Comparison of ENCODE assay signal across 19 cellular contexts in the genomic region with DNA sequence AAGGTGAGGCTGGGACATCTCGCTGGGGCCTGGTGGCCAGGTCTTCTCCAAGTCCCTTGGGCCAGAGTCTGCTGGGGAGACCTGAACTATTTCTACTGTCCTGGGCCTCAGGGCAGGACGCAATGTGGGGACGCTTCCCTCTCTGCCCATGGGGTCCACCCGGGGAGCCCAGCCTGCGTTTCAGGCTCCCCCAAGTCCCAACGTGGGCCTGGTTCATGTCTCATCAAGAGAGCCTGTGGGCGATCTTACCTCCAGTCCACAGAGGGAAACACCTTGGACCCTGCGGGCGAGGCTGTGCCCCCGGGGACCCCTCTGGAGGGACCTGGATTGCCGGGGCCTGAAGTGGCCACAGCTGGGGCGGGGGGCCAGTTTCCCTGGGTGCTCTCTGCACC.
DNase-seq lines count a peak whose midpoint lies in the region; ATAC-seq and TF ChIP-seq lines count a peak whose summit lies in the region.
"Had no signal": no experiment of that assay in that cellular context is flagged by ENCODE, and none has a peak within 500 bp of the region (broad histone marks: within the 10 kb centered on the region; RNA-seq: fewer than 3 reads in every experiment).

No MANE protein-coding gene starts in this region.

- no peaks in the 10 kb centered on the region for H3K27me3 ChIP-seq in BLaER1
- H3K27me3 ChIP-seq in SJCRH30, result no peaks in the 10 kb centered on the region

- H3K9ac ChIP-seq in BLaER1, result no peak overlapping the region
- H3K9ac ChIP-seq: GM23248, KMS-11 had no signal

- H3K27ac ChIP-seq in BLaER1 (peak overlapping the region; percentile 4; the same call in 1 of the 2 replicates), SJCRH30 (peak overlapping the region; percentile 33)
- H3K27ac ChIP-seq: GM23248, HL-60, KMS-11, PC-9 had no signal

- H3K36me3 ChIP-seq in BLaER1 (no peaks in the 10 kb centered on the region), SJCRH30 (no peaks in the 10 kb centered on the region)

- no peak overlapping the region for H3K4me3 Mint-ChIP-seq in activated naive CD8-positive, alpha-beta T cell treated with anti-CD3 and anti-CD28 coated beads, Interleukin-2, amount 10 ng/mL, durations not matched to agents 7 days and 5 days
- H3K4me3 Mint-ChIP-seq in activated naive CD8-positive, alpha-beta T cell treated with anti-CD3 and anti-CD28 coated beads for 36 hours, result no peak overlapping the region
- H3K4me3 Mint-ChIP-seq: B cell, IgD-negative memory B cell had no signal

- H3K4me3 ChIP-seq in BLaER1, result no peak overlapping the region
- H3K4me3 ChIP-seq in SJCRH30, result no peak overlapping the region
- H3K4me3 ChIP-seq: GM23248, PC-9 had no signal

- H3K27me3 Mint-ChIP-seq in activated naive CD8-positive, alpha-beta T cell treated with anti-CD3 and anti-CD28 coated beads, Interleukin-2, amount 10 ng/mL, durations not matched to agents 7 days and 5 days, result no peaks in the 10 kb centered on the region
- H3K27me3 Mint-ChIP-seq in activated naive CD8-positive, alpha-beta T cell treated with anti-CD3 and anti-CD28 coated beads for 36 hours, result no peaks in the 10 kb centered on the region
- H3K27me3 Mint-ChIP-seq: IgD-negative memory B cell had no signal

- H3K36me3 Mint-ChIP-seq in activated naive CD8-positive, alpha-beta T cell treated with anti-CD3 and anti-CD28 coated beads, Interleukin-2, amount 10 ng/mL, durations not matched to agents 7 days and 5 days, result no peaks in the 10 kb centered on the region
- no peaks in the 10 kb centered on the region for H3K36me3 Mint-ChIP-seq in activated naive CD8-positive, alpha-beta T cell treated with anti-CD3 and anti-CD28 coated beads for 36 hours

- intact Hi-C loops in posterior vena cava (cut with DNase I), result no loop called here

- 0 out of 2 replicates have a peak, but pooled peaks cover 6% of the 10 kb centered on the region for H4K20me1 ChIP-seq in BLaER1

- peaks cover 13% of the 10 kb centered on the region for H3K4me1 Mint-ChIP-seq in activated naive CD8-positive, alpha-beta T cell treated with anti-CD3 and anti-CD28 coated beads, Interleukin-2, amount 10 ng/mL, durations not matched to agents 7 days and 5 days
- peaks cover 7% of the 10 kb centered on the region for H3K4me1 Mint-ChIP-seq in activated naive CD8-positive, alpha-beta T cell treated with anti-CD3 and anti-CD28 coated beads for 36 hours

- peak; percentile 19 for DNase-seq in activated naive CD8-positive, alpha-beta T cell treated with anti-CD3 and anti-CD28 coated beads, Interleukin-2, amount 10 ng/mL, durations not matched to agents 7 days and 5 days
- no peak for DNase-seq in activated naive CD8-positive, alpha-beta T cell treated with anti-CD3 and anti-CD28 coated beads for 36 hours
- no peak for DNase-seq in SJCRH30
- DNase-seq in posterior vena cava (ENCODE audit: low spot score), result peak; percentile 72
- DNase-seq in NCI-H345 (lab: John Stamatoyannopoulos, UW), result no peak
- no peak for DNase-seq in midbrain (lab: John Stamatoyannopoulos, UW)
- DNase-seq: GM23248; H7; MM.1S; NCI-H2029; NK-92 treated with Interleukin-12 subunit alpha and Interleukin-12 subunit beta, amount 100 ng/mL, for 24 hours; PC-9; SIG-M5 had no signal

- H3K27ac Mint-ChIP-seq in activated naive CD8-positive, alpha-beta T cell treated with anti-CD3 and anti-CD28 coated beads, Interleukin-2, amount 10 ng/mL, durations not matched to agents 7 days and 5 days, result no peak overlapping the region
- no peak overlapping the region for H3K27ac Mint-ChIP-seq in activated naive CD8-positive, alpha-beta T cell treated with anti-CD3 and anti-CD28 coated beads for 36 hours
- H3K27ac Mint-ChIP-seq: B cell, IgD-negative memory B cell had no signal

- POLR2A ChIA-PET in activated naive CD8-positive, alpha-beta T cell treated with anti-CD3 and anti-CD28 coated beads, Interleukin-2, amount 10 ng/mL, durations not matched to agents 7 days and 5 days (lab: Charles Lee), result no interaction called here

- H3K9me3 ChIP-seq in BLaER1 (no peaks in the 10 kb centered on the region), SJCRH30 (replicated peaks) (no peaks in the 10 kb centered on the region)

- no peak for TF ChIP-seq POLR2A in GM18505 (IDR thresholded peaks at IDR 0.05; ENCODE audit: borderline replicate concordance, extremely low read depth, insufficient read depth, insufficient read length)

- H3K4me1 ChIP-seq in BLaER1 (peaks cover 59% of the 10 kb centered on the region), SJCRH30 (peaks cover 16% of the 10 kb centered on the region)

- no peak overlapping the region for H3K4me2 ChIP-seq in BLaER1
- H3K4me2 ChIP-seq: KMS-11, PC-9 had no signal

- ATAC-seq in activated naive CD8-positive, alpha-beta T cell treated with anti-CD3 and anti-CD28 coated beads, Interleukin-2, amount 10 ng/mL, durations not matched to agents 7 days and 5 days (ENCODE audit: low read depth), result no peak
- no peak for ATAC-seq in GM18505 (IDR thresholded peaks at IDR 0.05; ENCODE audit: unreplicated experiment)

- H3K9me3 Mint-ChIP-seq in activated naive CD8-positive, alpha-beta T cell treated with anti-CD3 and anti-CD28 coated beads, Interleukin-2, amount 10 ng/mL, durations not matched to agents 7 days and 5 days, result no peaks in the 10 kb centered on the region
- H3K9me3 Mint-ChIP-seq in activated naive CD8-positive, alpha-beta T cell treated with anti-CD3 and anti-CD28 coated beads for 36 hours, result no peaks in the 10 kb centered on the region
- H3K9me3 Mint-ChIP-seq: IgD-negative memory B cell had no signal

Comparison
In these comparisons a context has a peak if more than half of its experiments do, and no peak if none do; other contexts are left out.
1. DNase-seq: peak in activated naive CD8-positive, alpha-beta T cell treated with anti-CD3 and anti-CD28 coated beads, Interleukin-2, amount 10 ng/mL, durations not matched to agents 7 days and 5 days (single experiment) and posterior vena cava (single experiment); none in activated naive CD8-positive, alpha-beta T cell treated with anti-CD3 and anti-CD28 coated beads for 36 hours (single experiment), SJCRH30 (0 of 2), NCI-H345 (single experiment) and midbrain (single experiment).